Comparison of ENCODE assay signal across 1 cellular context in genomic region chr20:18139832-18140231, GRCh38.
TF ChIP-seq lines count a peak whose summit lies in the region.

No MANE protein-coding gene starts in this region.

TF ChIP-seq in HepG2, 621 proteins besides CTCF, POLR2A, EP300 and RAD21 (continued from another document):
- TF ChIP-seq ZNF784 (CRISPR knock-in tag; IDR thresholded peaks at IDR 0.05; ENCODE audit: borderline replicate concordance): no peak
- no peak for TF ChIP-seq GZF1 (CRISPR knock-in tag; IDR thresholded peaks at IDR 0.05)
- no peak for TF ChIP-seq EZH2 (conservative IDR thresholded peaks at IDR 0.05; ENCODE audit: low read depth, low read length)
- no peak for TF ChIP-seq IKZF5 (CRISPR knock-in tag; IDR thresholded peaks at IDR 0.05)
- no peak for TF ChIP-seq MYNN (CRISPR knock-in tag; IDR thresholded peaks at IDR 0.05; ENCODE audit: low read depth)
- TF ChIP-seq RNF2 (conservative IDR thresholded peaks at IDR 0.05; ENCODE audit: low read depth): no peak
- no peak for TF ChIP-seq E2F2 (CRISPR knock-in tag; IDR thresholded peaks at IDR 0.05; ENCODE audit: borderline replicate concordance)
- TF ChIP-seq ZNF441 (CRISPR knock-in tag; IDR thresholded peaks at IDR 0.05; ENCODE audit: borderline replicate concordance): no peak
- TF ChIP-seq THAP9 (CRISPR knock-in tag; IDR thresholded peaks at IDR 0.05; ENCODE audit: borderline replicate concordance): no peak
- TF ChIP-seq ZXDC (CRISPR knock-in tag; IDR thresholded peaks at IDR 0.05): no peak
- TF ChIP-seq ZUFSP (CRISPR knock-in tag; IDR thresholded peaks at IDR 0.05; ENCODE audit: borderline replicate concordance): no peak
- TF ChIP-seq ZGPAT (CRISPR knock-in tag; IDR thresholded peaks at IDR 0.05): no peak
- no peak for TF ChIP-seq POLR2AphosphoS2 (IDR thresholded peaks at IDR 0.05; ENCODE audit: low read depth, low read length)
- TF ChIP-seq KDM3A (CRISPR knock-in tag; IDR thresholded peaks at IDR 0.05; ENCODE audit: low read depth): no peak
- 0 out of 2 replicates have a peak, but pooled peaks have one; percentile 14 for TF ChIP-seq ELF3 (CRISPR knock-in tag; IDR thresholded peaks at IDR 0.05)
